Comparison of ENCODE assay signal across 13 cellular contexts in genomic region chr1:85198864-85199263, GRCh38. TPM values are rescaled to one million over a fixed set of nuclear protein-coding genes. Genes with fewer than 3 reads are reported as not detected.
DNase-seq lines count a peak whose midpoint lies in the region; ATAC-seq and TF ChIP-seq lines count a peak whose summit lies in the region.
"Had no signal": no experiment of that assay in that cellular context is flagged by ENCODE, and none has a peak within 500 bp of the region (broad histone marks: within the 10 kb centered on the region; RNA-seq: fewer than 3 reads in every experiment).

No MANE protein-coding gene starts in this region.

- no peak overlapping the region for H3K9ac ChIP-seq in HUES64 (ENCODE audit: low read depth, low read length)

- TF ChIP-seq CTCF in coronary artery (IDR thresholded peaks at IDR 0.05), result no peak

- H3K4me1 ChIP-seq in HUES64 (ENCODE audit: insufficient read depth, low read length) (peaks cover 22% of the 10 kb centered on the region; the same call in 1 of the 2 replicates), muscle layer of duodenum (ENCODE audit: control insufficient read depth in 1 of 2, insufficient read depth in 2 of 2, low read length in 2 of 2) (peaks cover 9 to 12% of the 10 kb centered on the region in 2 donors)

- no peak overlapping the region for H3K27ac ChIP-seq in HUES64 (ENCODE audit: low read depth, low read length)
- no peak overlapping the region for H3K27ac ChIP-seq in coronary artery
- peak overlapping the region; percentile 75 for H3K27ac ChIP-seq in muscle layer of duodenum (ENCODE audit: low read length)
- H3K27ac ChIP-seq: SJCRH30 had no signal

- WGBS in HUES64, result 85% methylated on average over 1 of the region's 2 CpGs

- H3K27me3 ChIP-seq in HUES64 (ENCODE audit: insufficient read depth, low read length) (no peaks in the 10 kb centered on the region), muscle layer of duodenum (ENCODE audit: low read depth, low read length) (no peaks in the 10 kb centered on the region)
- H3K27me3 ChIP-seq: SJCRH30 had no signal

- ATAC-seq in HG02852 (IDR thresholded peaks at IDR 0.05; ENCODE audit: unreplicated experiment), result no peak
- no peak for ATAC-seq in HG02571 (IDR thresholded peaks at IDR 0.05; ENCODE audit: unreplicated experiment)
- ATAC-seq: CD8-positive, alpha-beta T cell had no signal

- in situ Hi-C loops in ACHN (cut with HindIII; ENCODE audit: low pct_ligation_motif_present, low pct_unique_long_range_greater_than_20kb, low sequenced_read_pairs), result no loop called here

- H3K36me3 ChIP-seq in HUES64 (ENCODE audit: insufficient read depth, low read length), result no peaks in the 10 kb centered on the region
- H3K36me3 ChIP-seq in muscle layer of duodenum (ENCODE audit: control insufficient read depth in 1 of 2, insufficient read depth in 2 of 2, low read length in 2 of 2), result no peaks in the 10 kb centered on the region
- H3K36me3 ChIP-seq: SJCRH30 had no signal

- H3K9me3 ChIP-seq in HUES64 (ENCODE audit: insufficient read depth, low read depth, low read length), result no peaks in the 10 kb centered on the region
- H3K9me3 ChIP-seq in muscle layer of duodenum (ENCODE audit: control insufficient read depth in 1 of 2, low read length in 2 of 2), result no peaks in the 10 kb centered on the region
- H3K9me3 ChIP-seq: SJCRH30 had no signal

- peak overlapping the region; percentile 79 for H3K4me3 ChIP-seq in HUES64 (ENCODE audit: low read length)
- peak overlapping the region; percentile 77 for H3K4me3 ChIP-seq in coronary artery
- peak overlapping the region; percentile 81 to 85 for H3K4me3 ChIP-seq in muscle layer of duodenum (ENCODE audit: low read depth in 1 of 2, low read length in 2 of 2)

- DNase-seq in ACHN (peak; percentile 9), coronary artery (ENCODE audit: low spot score) (no peak), NCI-H1105 treated with DMSO at 0.1 percent for 48 hours (lab: John Stamatoyannopoulos, UW) (no peak)
- DNase-seq in activated effector memory CD4-positive, alpha-beta T cell treated with anti-CD3 and anti-CD28 coated beads, Interleukin-2, amount 50 U/mL, for 16 hours, result no peak
- DNase-seq: activated CD4-positive, alpha-beta memory T cell treated with anti-CD3 and anti-CD28 coated beads for 36 hours; CD8-positive, alpha-beta T cell; NCI-H2029 treated with DMSO at 0.1 percent for 48 hours; retina; SJCRH30 had no signal

RNA-seq across cellular contexts. Expression of gene SYDE2, which starts 2.0 kb away (rescaled TPM):
- polyA plus RNA-seq in HUES64 (2013, experiment 1 of 2), result 4.3 TPM
- polyA plus RNA-seq in HUES64 (2013, experiment 2 of 2), result 4.5 TPM
